Comparison of ENCODE assay signal across 1 cellular context in genomic region chr15:41465822-41466421, GRCh38.
TF ChIP-seq lines count a peak whose summit lies in the region.

No MANE protein-coding gene starts in this region.

TF ChIP-seq in GM23338, 12 proteins besides CTCF, POLR2A, EP300 and RAD21 (continued from another document):
- TF ChIP-seq, protein P1, sequence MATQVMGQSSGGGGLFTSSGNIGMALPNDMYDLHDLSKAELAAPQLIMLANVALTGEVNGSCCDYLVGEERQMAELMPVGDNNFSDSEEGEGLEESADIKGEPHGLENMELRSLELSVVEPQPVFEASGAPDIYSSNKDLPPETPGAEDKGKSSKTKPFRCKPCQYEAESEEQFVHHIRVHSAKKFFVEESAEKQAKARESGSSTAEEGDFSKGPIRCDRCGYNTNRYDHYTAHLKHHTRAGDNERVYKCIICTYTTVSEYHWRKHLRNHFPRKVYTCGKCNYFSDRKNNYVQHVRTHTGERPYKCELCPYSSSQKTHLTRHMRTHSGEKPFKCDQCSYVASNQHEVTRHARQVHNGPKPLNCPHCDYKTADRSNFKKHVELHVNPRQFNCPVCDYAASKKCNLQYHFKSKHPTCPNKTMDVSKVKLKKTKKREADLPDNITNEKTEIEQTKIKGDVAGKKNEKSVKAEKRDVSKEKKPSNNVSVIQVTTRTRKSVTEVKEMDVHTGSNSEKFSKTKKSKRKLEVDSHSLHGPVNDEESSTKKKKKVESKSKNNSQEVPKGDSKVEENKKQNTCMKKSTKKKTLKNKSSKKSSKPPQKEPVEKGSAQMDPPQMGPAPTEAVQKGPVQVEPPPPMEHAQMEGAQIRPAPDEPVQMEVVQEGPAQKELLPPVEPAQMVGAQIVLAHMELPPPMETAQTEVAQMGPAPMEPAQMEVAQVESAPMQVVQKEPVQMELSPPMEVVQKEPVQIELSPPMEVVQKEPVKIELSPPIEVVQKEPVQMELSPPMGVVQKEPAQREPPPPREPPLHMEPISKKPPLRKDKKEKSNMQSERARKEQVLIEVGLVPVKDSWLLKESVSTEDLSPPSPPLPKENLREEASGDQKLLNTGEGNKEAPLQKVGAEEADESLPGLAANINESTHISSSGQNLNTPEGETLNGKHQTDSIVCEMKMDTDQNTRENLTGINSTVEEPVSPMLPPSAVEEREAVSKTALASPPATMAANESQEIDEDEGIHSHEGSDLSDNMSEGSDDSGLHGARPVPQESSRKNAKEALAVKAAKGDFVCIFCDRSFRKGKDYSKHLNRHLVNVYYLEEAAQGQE (IDR thresholded peaks at IDR 0.05; ENCODE audit: unreplicated experiment), result no peak
- TF ChIP-seq STAT1 (IDR thresholded peaks at IDR 0.05; ENCODE audit: unreplicated experiment) (no peak), EZH2 (IDR thresholded peaks at IDR 0.05; ENCODE audit: low read depth, unreplicated experiment) (no peak), ZNF331 (CRISPR knock-in tag; IDR thresholded peaks at IDR 0.05; ENCODE audit: low read depth) (no peak)
